11 cellular contexts compared by ENCODE assay signal in genomic region chr3:197958346-197958745, GRCh38. TPM values are rescaled to one million over a fixed set of nuclear protein-coding genes. Genes with fewer than 3 reads are reported as not detected.
DNase-seq lines count a peak whose midpoint lies in the region; ATAC-seq and TF ChIP-seq lines count a peak whose summit lies in the region.
"Had no signal": no experiment of that assay in that cellular context is flagged by ENCODE, and none has a peak within 500 bp of the region (broad histone marks: within the 10 kb centered on the region; RNA-seq: fewer than 3 reads in every experiment).

No MANE protein-coding gene starts in this region.

- H3K36me3 ChIP-seq in vagina = peaks cover 0 to 35% of the 10 kb centered on the region in 2 donors

- no peaks in the 10 kb centered on the region for H3K9me3 ChIP-seq in vagina

- DNase-seq in activated T-cell treated with anti-CD3 and anti-CD28 coated beads, Interleukin-2, amount 50 U/mL, for 24 hours = no peak
- DNase-seq in activated T-cell treated with anti-CD3 and anti-CD28 coated beads, Interleukin-2, amount 50 U/mL, for 48 hours = no peak
- peak; percentile 9 for DNase-seq in OCI-M1 (lab: John Stamatoyannopoulos, UW)
- no peak for DNase-seq in epithelial cell of prostate (ENCODE audit: low read depth, low spot score)
- no peak for DNase-seq in stimulated activated naive B cell treated with anti-CD40 and anti-IgM and Interleukin-4, amounts not matched to agents 10 μg/mL and 1 μg/mL and 100 μg/mL, for 72 hours
- DNase-seq in stimulated activated naive CD4-positive, alpha-beta T cell treated with Interleukin-2 at 50 U/mL for 16 hours (lab: John Stamatoyannopoulos, UW) = no peak
- no peak for DNase-seq in vagina (ENCODE audit: extremely low spot score in 2 of 2)
- DNase-seq: NCI-H2171, small intestine, SW 1271 had no signal

- H3K4me1 ChIP-seq in vagina = peaks cover 36% of the 10 kb centered on the region

- no peaks in the 10 kb centered on the region for H3K27me3 ChIP-seq in vagina

- intact Hi-C loops in vagina (cut with DNase I) = no loop called here

- H3K4me3 ChIP-seq in vagina = no peak overlapping the region

- no peak for TF ChIP-seq POLR2A in vagina (IDR thresholded peaks at IDR 0.05)

- peak overlapping the region; percentile 97 for H3K27ac Mint-ChIP-seq in activated T-cell treated with anti-CD3 and anti-CD28 coated beads, Interleukin-2, amount 50 U/mL, for 24 hours
- no peak overlapping the region for H3K27ac Mint-ChIP-seq in stimulated activated naive B cell treated with anti-CD40 and anti-IgM and Interleukin-4, amounts not matched to agents 10 μg/mL and 1 μg/mL and 100 μg/mL, for 72 hours

- peak overlapping the region; percentile 80 for H3K27ac ChIP-seq in epithelial cell of prostate
- H3K27ac ChIP-seq in vagina = no peak overlapping the region

- H3K9me3 Mint-ChIP-seq in activated T-cell treated with anti-CD3 and anti-CD28 coated beads, Interleukin-2, amount 50 U/mL, for 24 hours = no peaks in the 10 kb centered on the region
- H3K9me3 Mint-ChIP-seq in stimulated activated naive B cell treated with anti-CD40 and anti-IgM and Interleukin-4, amounts not matched to agents 10 μg/mL and 1 μg/mL and 100 μg/mL, for 72 hours = peaks cover 1 to 3% of the 10 kb centered on the region in 2 donors

- no peak for ATAC-seq in stimulated activated naive B cell treated with anti-CD40 and anti-IgM and Interleukin-4, amounts not matched to agents 10 μg/mL and 1 μg/mL and 100 μg/mL, for 72 hours (replicated peaks)
- ATAC-seq in HG03175 (IDR thresholded peaks at IDR 0.05; ENCODE audit: unreplicated experiment) = no peak

- H3K4me3 Mint-ChIP-seq in activated T-cell treated with anti-CD3 and anti-CD28 coated beads, Interleukin-2, amount 50 U/mL, for 24 hours = peak overlapping the region; percentile 60
- H3K4me3 Mint-ChIP-seq in stimulated activated naive B cell treated with anti-CD40 and anti-IgM and Interleukin-4, amounts not matched to agents 10 μg/mL and 1 μg/mL and 100 μg/mL, for 72 hours = peak overlapping the region; percentile 2 to 27

- H3K27me3 Mint-ChIP-seq in activated T-cell treated with anti-CD3 and anti-CD28 coated beads, Interleukin-2, amount 50 U/mL, for 24 hours = no peaks in the 10 kb centered on the region
- no peaks in the 10 kb centered on the region for H3K27me3 Mint-ChIP-seq in stimulated activated naive B cell treated with anti-CD40 and anti-IgM and Interleukin-4, amounts not matched to agents 10 μg/mL and 1 μg/mL and 100 μg/mL, for 72 hours

- H3K4me1 Mint-ChIP-seq in activated T-cell treated with anti-CD3 and anti-CD28 coated beads, Interleukin-2, amount 50 U/mL, for 24 hours (ENCODE audit: low read depth) = peaks cover 86% of the 10 kb centered on the region
- H3K4me1 Mint-ChIP-seq in stimulated activated naive B cell treated with anti-CD40 and anti-IgM and Interleukin-4, amounts not matched to agents 10 μg/mL and 1 μg/mL and 100 μg/mL, for 72 hours = peaks cover 33 to 68% of the 10 kb centered on the region in 2 donors

- peaks cover 46% of the 10 kb centered on the region for H3K36me3 Mint-ChIP-seq in activated T-cell treated with anti-CD3 and anti-CD28 coated beads, Interleukin-2, amount 50 U/mL, for 24 hours (ENCODE audit: low read depth)
- H3K36me3 Mint-ChIP-seq in stimulated activated naive B cell treated with anti-CD40 and anti-IgM and Interleukin-4, amounts not matched to agents 10 μg/mL and 1 μg/mL and 100 μg/mL, for 72 hours = peaks cover 38 to 45% of the 10 kb centered on the region in 2 donors

- no peak for TF ChIP-seq CTCF in vagina (IDR thresholded peaks at IDR 0.05)

RNA-seq across cellular contexts. Expression of gene LMLN, which starts 1.7 kb away (rescaled TPM):
- 18.9 TPM for total RNA-seq in vagina

RNA-seq across cellular contexts. Expression of gene RPL35A, which starts 8.4 kb away (rescaled TPM):
- total RNA-seq in vagina = 371 TPM
